In the genomic region with DNA sequence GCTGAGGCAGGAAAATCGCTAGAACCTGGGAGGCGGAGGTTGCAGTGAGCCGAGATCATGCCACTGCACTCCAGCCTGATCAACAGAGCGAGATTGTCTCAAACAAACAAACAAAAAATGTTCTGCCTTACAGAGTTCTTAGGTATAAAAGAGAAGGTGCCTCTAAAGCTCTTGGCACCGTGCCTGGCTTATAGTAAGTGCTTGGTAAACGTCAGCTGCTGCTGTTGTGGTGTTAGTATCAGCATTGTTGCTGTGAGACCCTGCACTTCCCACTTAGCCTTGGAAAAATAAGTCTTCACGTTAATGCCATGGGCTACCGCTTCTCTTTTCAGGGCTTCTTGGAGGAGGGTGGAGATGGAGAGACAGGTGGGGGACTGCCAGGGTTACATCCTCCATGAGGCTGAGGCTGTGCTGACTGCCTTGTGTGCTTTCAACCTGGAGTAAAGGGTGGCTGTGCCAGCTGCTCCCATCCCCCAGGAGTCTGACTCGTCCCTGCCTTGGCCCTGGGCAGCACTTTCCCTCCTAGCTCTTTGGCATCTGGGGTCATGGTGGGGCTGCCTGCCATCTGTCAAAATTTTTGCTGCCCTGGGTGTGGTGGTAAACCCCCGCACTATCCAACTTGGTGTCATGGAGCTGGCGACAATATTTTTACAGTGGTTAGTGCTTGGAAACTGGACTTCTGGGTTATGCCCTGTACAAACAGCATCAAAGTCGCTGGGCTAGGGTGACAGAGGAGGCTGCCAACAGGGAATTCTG, we compare ENCODE assay signal across 8 cellular contexts. TPM values are rescaled to one million over a fixed set of nuclear protein-coding genes. Genes with fewer than 3 reads are reported as not detected.
DNase-seq lines count a peak whose midpoint lies in the region; ATAC-seq lines count a peak whose summit lies in the region.

No MANE protein-coding gene starts in this region.

- H3K79me2 ChIP-seq in GM23248 (ENCODE audit: insufficient read depth) (peaks cover 100% of the 10 kb centered on the region), trophoblast cell (ENCODE audit: control insufficient read depth, insufficient read depth, low read length, poor library complexity) (peaks cover 29% of the 10 kb centered on the region)

- H4K20me1 ChIP-seq in GM23248 (ENCODE audit: insufficient read depth): peaks cover 4% of the 10 kb centered on the region; the same call in 1 of the 2 replicates

- peaks cover 17% of the 10 kb centered on the region; the same call in 1 of the 2 replicates for H3F3A ChIP-seq in GM23248 (ENCODE audit: insufficient read depth)

- H3K23ac ChIP-seq in trophoblast cell (ENCODE audit: low read length): no peak overlapping the region

- H2BK120ac ChIP-seq in trophoblast cell (ENCODE audit: insufficient read depth, low read length, poor library complexity): no peak overlapping the region

- peak overlapping the region; percentile 17; the same call in 1 of the 2 replicates for H3K27ac ChIP-seq in GM23248
- peak overlapping the region; percentile 39 for H3K27ac ChIP-seq in duodenal mucosa (ENCODE audit: low read depth, low read length)
- no peak overlapping the region for H3K27ac ChIP-seq in trophoblast cell (ENCODE audit: low read depth, low read length)

- H3K9me3 ChIP-seq in GM23248 (ENCODE audit: low read depth) (no peaks in the 10 kb centered on the region), duodenal mucosa (ENCODE audit: control insufficient read depth in 1 of 2, low read length in 2 of 2) (no peaks in the 10 kb centered on the region), trophoblast cell (ENCODE audit: insufficient read depth, low read depth, low read length) (no peaks in the 10 kb centered on the region)

- peak overlapping the region; percentile 80 for H3K4ac ChIP-seq in trophoblast cell (ENCODE audit: low read depth, low read length)

- no peak overlapping the region for H3K14ac ChIP-seq in trophoblast cell (ENCODE audit: low read length)

- H2BK5ac ChIP-seq in trophoblast cell (ENCODE audit: low read depth, low read length, poor library complexity): no peak overlapping the region

- H3K18ac ChIP-seq in trophoblast cell (ENCODE audit: low read length): peak overlapping the region; percentile 33

- WGBS in GM23248 (ENCODE audit: low coverage in 1 of 2, low lambda C conversion rate in 2 of 2, missing lambda C conversion rate in 2 of 2), 2 experiments: 44 to 45% methylated on average over 12 of the region's 12 CpGs
- WGBS in trophoblast cell (ENCODE audit: extremely low coverage, insufficient coverage, insufficient read length): no CpG with 5 or more reads among the region's 12 CpGs

- no peaks in the 10 kb centered on the region for H3K27me3 ChIP-seq in GM23248 (replicated peaks; ENCODE audit: insufficient read depth)
- no peaks in the 10 kb centered on the region for H3K27me3 ChIP-seq in duodenal mucosa (ENCODE audit: control insufficient read depth in 1 of 2, insufficient read depth in 2 of 2, low read length in 2 of 2)
- no peaks in the 10 kb centered on the region for H3K27me3 ChIP-seq in trophoblast cell (ENCODE audit: insufficient read depth, low read length)

- H3K36me3 ChIP-seq in GM23248 (ENCODE audit: low read depth) (no peaks in the 10 kb centered on the region), duodenal mucosa (ENCODE audit: control insufficient read depth in 1 of 2, insufficient read depth in 2 of 2, low read length in 2 of 2) (no peaks in the 10 kb centered on the region), trophoblast cell (ENCODE audit: control insufficient read depth in 1 of 2, insufficient read depth in 2 of 2, low read length in 2 of 2) (no peaks in the 10 kb centered on the region)

- no peaks in the 10 kb centered on the region for H3K9me2 ChIP-seq in GM23248 (ENCODE audit: insufficient read depth)

- in situ Hi-C loops in GM23248 (cut with MboI): no loop called here

- no peak overlapping the region for H3K4me3 ChIP-seq in GM23248
- no peak overlapping the region for H3K4me3 ChIP-seq in duodenal mucosa (ENCODE audit: low read depth in 1 of 2, low read length in 2 of 2)
- H3K4me3 ChIP-seq in trophoblast cell (ENCODE audit: low read depth, low read length): no peak overlapping the region

- H3K4me1 ChIP-seq in GM23248 (ENCODE audit: insufficient read depth): peaks cover 27% of the 10 kb centered on the region
- peaks cover 23 to 38% of the 10 kb centered on the region in 2 donors for H3K4me1 ChIP-seq in duodenal mucosa (ENCODE audit: control insufficient read depth in 1 of 2, insufficient read depth in 2 of 2, low read length in 2 of 2)
- peaks cover 20 to 24% of the 10 kb centered on the region in 2 experiments for H3K4me1 ChIP-seq in trophoblast cell (ENCODE audit: control insufficient read depth in 1 of 2, insufficient read depth in 2 of 2, low read length in 2 of 2)

- no peak overlapping the region for H4K8ac ChIP-seq in trophoblast cell (ENCODE audit: low read depth, low read length)

- no peak for ATAC-seq in GM18861 (IDR thresholded peaks at IDR 0.05; ENCODE audit: unreplicated experiment)
- ATAC-seq in HG03469 (IDR thresholded peaks at IDR 0.05; ENCODE audit: unreplicated experiment): no peak
- ATAC-seq in GM21619 (IDR thresholded peaks at IDR 0.05; ENCODE audit: unreplicated experiment): no peak

- H3K4me2 ChIP-seq in GM23248 (ENCODE audit: unreplicated experiment): no peak overlapping the region
- no peak overlapping the region for H3K4me2 ChIP-seq in trophoblast cell (ENCODE audit: low read length)

- H2AK5ac ChIP-seq in trophoblast cell (ENCODE audit: low read length): no peak overlapping the region

- no peak overlapping the region for H2BK12ac ChIP-seq in trophoblast cell (ENCODE audit: low read length)

- peak; percentile 63 for DNase-seq in GM23248
- DNase-seq in NCI-H345 (lab: John Stamatoyannopoulos, UW): peak; percentile 82
- DNase-seq in trophoblast cell: no peak
- no peak for DNase-seq in UCSD-AML1 (lab: John Stamatoyannopoulos, UW; ENCODE audit: unreplicated experiment)

- no peak overlapping the region for H4K91ac ChIP-seq in trophoblast cell (ENCODE audit: low read depth, low read length)

- no peak overlapping the region for H2AFZ ChIP-seq in GM23248
- H2AFZ ChIP-seq in trophoblast cell (ENCODE audit: insufficient read depth, low read length, poor library complexity): no peak overlapping the region

- H3K9ac ChIP-seq in GM23248 (peak overlapping the region; percentile 8; the same call in 1 of the 2 replicates), duodenal mucosa (ENCODE audit: low read depth in 1 of 2, low read length in 2 of 2) (no peak overlapping the region), trophoblast cell (ENCODE audit: low read length) (no peak overlapping the region)

- H3K79me1 ChIP-seq in trophoblast cell (ENCODE audit: low read length): peaks cover 3% of the 10 kb centered on the region

- H4K12ac ChIP-seq in trophoblast cell (ENCODE audit: low read depth, low read length): no peak overlapping the region

RNA-seq across cellular contexts. Expression of gene FLNB, which starts 17.8 kb away (rescaled TPM):
- 186 and 199 TPM in 2 replicates for total RNA-seq in GM23248 (2014; rRNA removed; shearing (Covaris generic))
- polyA plus RNA-seq in GM23248 (2016; fragmentation: Nextera tagmentation; extraction: Ambion mirVana): 60.6 and 61.7 TPM in 2 replicates
- polyA plus RNA-seq in trophoblast cell (2013): 139 and 141 TPM in 2 replicates

Comparison
In these comparisons a context has a peak if more than half of its experiments do, and no peak if none do; other contexts are left out.
1. DNase-seq: peak in GM23248 (single experiment) and NCI-H345 (single experiment); none in trophoblast cell (0 of 2) and UCSD-AML1 (single experiment).